Comparison of ENCODE assay signal across 20 cellular contexts in genomic region chr1:113007706-113008364, GRCh38.
"Had no signal": no experiment of that assay in that cellular context is flagged by ENCODE, and none has a peak within 500 bp of the region (broad histone marks: within the 10 kb centered on the region; RNA-seq: fewer than 3 reads in every experiment).

No MANE protein-coding gene starts in this region.

- H3K36me3 ChIP-seq: colonic mucosa, prostate gland had no signal

- H3K27ac ChIP-seq: colonic mucosa, gastrocnemius medialis, heart left ventricle, prostate gland, skin epidermis had no signal

- H3K4me3 ChIP-seq: colonic mucosa, gastrocnemius medialis, heart left ventricle, prostate gland, skin epidermis had no signal

- H3K27me3 ChIP-seq: colonic mucosa, gastrocnemius medialis, heart left ventricle had no signal

- H3K4me1 ChIP-seq: colonic mucosa, prostate gland had no signal

- DNase-seq: activated CD4-positive, alpha-beta memory T cell treated with anti-CD3 and anti-CD28 coated beads for 36 hours; activated naive CD8-positive, alpha-beta T cell treated with anti-CD3 and anti-CD28 coated beads for 36 hours; activated T-cell treated with anti-CD3 and anti-CD28 coated beads for 4 hours; amygdala; colonic mucosa; erythroblast; gastrocnemius medialis; heart left ventricle; kidney glomerular epithelial cell; mesendoderm; naive thymus-derived CD4-positive, alpha-beta T cell; right cardiac atrium; stimulated activated CD4-positive, alpha-beta T cell treated with anti-CD3 and anti-CD28 coated beads, Interleukin-15, amount 100 ng/mL, for 24 hours; stimulated activated CD4-positive, alpha-beta T cell treated with anti-CD3 and anti-CD28 coated beads, Interleukin-4, amount 100 ng/mL, for 1 hour; stimulated activated naive CD8-positive, alpha-beta T cell treated with anti-CD3 and anti-CD28 coated beads, Interleukin-15, amount 100 ng/mL, for 72 hours; T-cell; T-helper 9 cell; trophoblast cell had no signal

- H3K9me3 ChIP-seq: colonic mucosa, gastrocnemius medialis, heart left ventricle, prostate gland had no signal

- ATAC-seq: gastrocnemius medialis; heart left ventricle; naive thymus-derived CD4-positive, alpha-beta T cell; right cardiac atrium; stimulated activated naive CD8-positive, alpha-beta T cell treated with anti-CD3 and anti-CD28 coated beads, Interleukin-15, amount 100 ng/mL, for 72 hours; T-cell had no signal
